In the genomic region with DNA sequence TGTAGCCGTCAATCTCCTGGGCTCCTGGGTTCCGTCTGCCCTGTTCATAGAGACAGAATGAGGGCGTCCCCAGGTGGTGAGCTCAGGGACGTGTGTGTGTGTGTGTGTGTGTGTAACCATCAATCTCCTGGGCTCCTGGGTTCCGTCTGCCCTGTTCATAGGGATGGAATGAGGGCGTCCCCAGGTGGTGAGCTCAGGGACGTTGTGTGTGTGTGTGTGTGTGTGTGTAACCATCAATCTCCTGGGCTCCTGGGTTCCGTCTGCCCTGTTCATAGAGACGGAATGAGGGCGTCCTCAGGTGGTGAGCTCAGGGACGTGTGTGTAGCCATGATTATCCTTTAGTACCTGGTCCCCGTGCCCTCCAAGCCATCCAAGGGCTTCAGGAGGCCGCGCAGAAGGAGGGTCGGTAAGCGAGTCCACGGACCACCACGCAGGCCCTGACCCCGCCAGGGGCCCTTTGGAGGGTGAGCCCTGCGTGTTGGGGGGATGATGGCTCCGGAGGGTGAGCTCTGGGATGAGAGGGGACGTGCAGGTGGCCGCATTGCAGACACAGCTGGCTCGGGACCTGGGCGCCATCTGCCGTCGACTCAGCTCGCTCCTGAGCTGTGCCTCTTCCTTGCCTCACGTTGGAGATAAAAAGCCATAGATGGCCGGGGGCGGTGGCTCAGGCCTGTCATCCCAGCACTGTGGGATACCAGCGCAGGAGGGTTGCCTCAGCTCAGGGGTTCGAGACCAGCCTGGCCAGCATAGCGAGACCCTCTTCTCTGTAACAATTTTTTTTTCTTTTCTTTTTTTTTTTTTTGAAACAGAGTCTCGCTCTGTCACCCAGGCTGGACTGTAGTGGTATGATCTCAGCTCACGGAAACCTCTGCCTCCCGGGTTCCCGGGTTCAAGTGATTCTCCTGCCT, we compare ENCODE assay signal across 8 cellular contexts. TPM values are rescaled to one million over a fixed set of nuclear protein-coding genes. Genes with fewer than 3 reads are reported as not detected.
DNase-seq lines count a peak whose midpoint lies in the region; ATAC-seq and TF ChIP-seq lines count a peak whose summit lies in the region.

No MANE protein-coding gene starts in this region.

- peaks cover 0 to 11% (median 0%) of the 10 kb centered on the region in 9 donors for H3K27me3 ChIP-seq in heart left ventricle
- peaks cover 0 to 14% (median 0%) of the 10 kb centered on the region in 7 donors for H3K27me3 ChIP-seq in spleen (replicated peaks in 1 of 7)

- WGBS in heart left ventricle, 4 donors = 43 to 75% (median 68%) methylated on average over 32 to 38 of the region's 38 CpGs
- 56 to 85% (median 81%) methylated on average over 24 to 38 of the region's 38 CpGs for WGBS in spleen, 5 donors

- no peaks in the 10 kb centered on the region for H3K9me3 Mint-ChIP-seq in activated T-cell treated with anti-CD3 and anti-CD28 coated beads, Interleukin-2, amount 50 U/mL, for 4 hours
- H3K9me3 Mint-ChIP-seq in activated CD4-positive, alpha-beta T cell treated with anti-CD3 and anti-CD28 coated beads, Interleukin-2, amount 10 ng/mL, durations not matched to agents 24 days and 14 days = no peaks in the 10 kb centered on the region

- ATAC-seq in activated T-cell treated with anti-CD3 and anti-CD28 coated beads, Interleukin-2, amount 50 U/mL, for 4 hours = peak in 1 of 2 donors; percentile 1
- peak; percentile 1 to 57 (median 45) for ATAC-seq in heart left ventricle
- ATAC-seq in GM18870 (IDR thresholded peaks at IDR 0.05; ENCODE audit: unreplicated experiment) = no peak

- no peak overlapping the region for H3K27ac ChIP-seq in heart left ventricle
- H3K27ac ChIP-seq in spleen = no peak overlapping the region

- H3K27me3 Mint-ChIP-seq in activated T-cell treated with anti-CD3 and anti-CD28 coated beads, Interleukin-2, amount 50 U/mL, for 4 hours (ENCODE audit: low read depth) = no peaks in the 10 kb centered on the region
- peaks cover 2% of the 10 kb centered on the region for H3K27me3 Mint-ChIP-seq in activated CD4-positive, alpha-beta T cell treated with anti-CD3 and anti-CD28 coated beads, Interleukin-2, amount 10 ng/mL, durations not matched to agents 24 days and 14 days

- intact Hi-C loops in activated CD4-positive, alpha-beta T cell treated with anti-CD3 and anti-CD28 coated beads, Interleukin-2, amount 10 ng/mL, durations not matched to agents 24 days and 14 days (cut with micrococcal nuclease) = no loop called here
- intact Hi-C loops in heart left ventricle (cut with DNase I) = no loop called here
- intact Hi-C loops in spleen (cut with DNase I; ENCODE audit: low total_unique reads) = no loop called here

- H3K36me3 ChIP-seq in heart left ventricle (no peaks in the 10 kb centered on the region), spleen (no peaks in the 10 kb centered on the region)

- no peak for DNase-seq in activated T-cell treated with anti-CD3 and anti-CD28 coated beads, Interleukin-2, amount 50 U/mL, for 4 hours
- DNase-seq in activated T-cell treated with anti-CD3 and anti-CD28 coated beads, Interleukin-2, amount 50 U/mL, for 1 hour = no peak
- no peak for DNase-seq in activated CD4-positive, alpha-beta T cell treated with anti-CD3 and anti-CD28 coated beads, Interleukin-2, amount 10 ng/mL, durations not matched to agents 24 days and 14 days
- DNase-seq in heart left ventricle = peak in 4 of 5 donors; percentile 38 to 58 (median 51)
- DNase-seq in spleen = peak; percentile 84
- no peak for DNase-seq in putamen (ENCODE audit: low spot score)
- DNase-seq in NCI-H1092 (lab: John Stamatoyannopoulos, UW) = no peak

- H3K27ac Mint-ChIP-seq in activated CD4-positive, alpha-beta T cell treated with anti-CD3 and anti-CD28 coated beads, Interleukin-2, amount 10 ng/mL, durations not matched to agents 24 days and 14 days = no peak overlapping the region

- TF ChIP-seq POLR2A in heart left ventricle (IDR thresholded peaks at IDR 0.05) = no peak
- no peak for TF ChIP-seq POLR2A in spleen (IDR thresholded peaks at IDR 0.05)

- peak overlapping the region; percentile 45 for H3K4me3 Mint-ChIP-seq in activated T-cell treated with anti-CD3 and anti-CD28 coated beads, Interleukin-2, amount 50 U/mL, for 4 hours
- peak overlapping the region; percentile 69 for H3K4me3 Mint-ChIP-seq in activated CD4-positive, alpha-beta T cell treated with anti-CD3 and anti-CD28 coated beads, Interleukin-2, amount 10 ng/mL, durations not matched to agents 24 days and 14 days

- H3K4me1 ChIP-seq in heart left ventricle (peaks cover 0 to 22% (median 13%) of the 10 kb centered on the region in 12 donors), spleen (peaks cover 11 to 27% (median 20%) of the 10 kb centered on the region in 6 donors)

- no peaks in the 10 kb centered on the region for H3K36me3 Mint-ChIP-seq in activated T-cell treated with anti-CD3 and anti-CD28 coated beads, Interleukin-2, amount 50 U/mL, for 4 hours (ENCODE audit: insufficient read depth)
- H3K36me3 Mint-ChIP-seq in activated CD4-positive, alpha-beta T cell treated with anti-CD3 and anti-CD28 coated beads, Interleukin-2, amount 10 ng/mL, durations not matched to agents 24 days and 14 days (ENCODE audit: low read depth) = no peaks in the 10 kb centered on the region

- H3K4me3 ChIP-seq in heart left ventricle (no peak overlapping the region), spleen (peak overlapping the region in 1 of 8 donors; percentile 20)

- TF ChIP-seq CTCF in heart left ventricle (IDR thresholded peaks at IDR 0.05) = peak in 4 of 12 donors; percentile 12 to 29 (median 20)
- peak in 2 of 11 experiments; percentile 11 to 22 for TF ChIP-seq CTCF in spleen (IDR thresholded peaks at IDR 0.05 in 8 of 11, conservative IDR thresholded peaks at IDR 0.05 in 3 of 11)

- peaks cover 20% of the 10 kb centered on the region for H3K4me1 Mint-ChIP-seq in activated T-cell treated with anti-CD3 and anti-CD28 coated beads, Interleukin-2, amount 50 U/mL, for 4 hours (ENCODE audit: low read depth)
- H3K4me1 Mint-ChIP-seq in activated CD4-positive, alpha-beta T cell treated with anti-CD3 and anti-CD28 coated beads, Interleukin-2, amount 10 ng/mL, durations not matched to agents 24 days and 14 days = peaks cover 18% of the 10 kb centered on the region

- H3K9me3 ChIP-seq in heart left ventricle (no peaks in the 10 kb centered on the region), spleen (no peaks in the 10 kb centered on the region)

RNA-seq across cellular contexts. Expression of gene GTPBP6, which starts 5.4 kb away (rescaled TPM):
- 100 to 1,000 TPM; 123 to 142 (median 134) TPM for total RNA-seq in activated T-cell treated with anti-CD3 and anti-CD28 coated beads, Interleukin-2, amount 50 U/mL, for 4 hours
- 66.3 and 70.5 TPM in 2 replicates for total RNA-seq in activated CD4-positive, alpha-beta T cell treated with anti-CD3 and anti-CD28 coated beads, Interleukin-2, amount 10 ng/mL, durations not matched to agents 24 days and 14 days
- total RNA-seq in heart left ventricle = 10 to 100 TPM; 31.3 to 71.5 (median 47.5) TPM
- polyA plus RNA-seq in heart left ventricle = 100 to 1,000 TPM in 1 of 2 donors, 10 to 100 TPM in 1; 50.6 to 102 TPM
- total RNA-seq in spleen = 10 to 100 TPM; 25.4 to 50.4 (median 37.6) TPM
- polyA plus RNA-seq in spleen = 10 to 100 TPM; 43.8 to 69.4 (median 43.9) TPM

RNA-seq across cellular contexts. Expression of gene PLCXD1, which starts 42.8 kb away (rescaled TPM):
- total RNA-seq in activated T-cell treated with anti-CD3 and anti-CD28 coated beads, Interleukin-2, amount 50 U/mL, for 4 hours = 10 to 100 TPM; 23.6 to 57.6 (median 24.1) TPM
- 66.0 and 68.7 TPM in 2 replicates for total RNA-seq in activated CD4-positive, alpha-beta T cell treated with anti-CD3 and anti-CD28 coated beads, Interleukin-2, amount 10 ng/mL, durations not matched to agents 24 days and 14 days
- total RNA-seq in heart left ventricle (1 to 10 TPM in 7 of 9 donors, under 1 TPM in 2; 0.81 to 6.8 (median 3.0) TPM), spleen (10 to 100 TPM; 13.0 to 35.0 (median 24.3) TPM)
- polyA plus RNA-seq in heart left ventricle (10 to 100 TPM in 1 of 2 donors, 1 to 10 TPM in 1; 1.9 to 27.0 TPM), spleen (10 to 100 TPM in 2 of 3 donors, 1 to 10 TPM in 1; 9.9 to 21.3 (median 11.5) TPM)

Comparison
In these comparisons a context has a peak if more than half of its experiments do, and no peak if none do; other contexts are left out.
1. DNase-seq: peak in heart left ventricle (4 of 5) and spleen (single experiment); none in activated T-cell treated with anti-CD3 and anti-CD28 coated beads, Interleukin-2, amount 50 U/mL, for 4 hours (single experiment), activated T-cell treated with anti-CD3 and anti-CD28 coated beads, Interleukin-2, amount 50 U/mL, for 1 hour (single experiment), activated CD4-positive, alpha-beta T cell treated with anti-CD3 and anti-CD28 coated beads, Interleukin-2, amount 10 ng/mL, durations not matched to agents 24 days and 14 days (single experiment), putamen (single experiment) and NCI-H1092 (single experiment).